26 cellular contexts compared by ENCODE assay signal in the genomic region with DNA sequence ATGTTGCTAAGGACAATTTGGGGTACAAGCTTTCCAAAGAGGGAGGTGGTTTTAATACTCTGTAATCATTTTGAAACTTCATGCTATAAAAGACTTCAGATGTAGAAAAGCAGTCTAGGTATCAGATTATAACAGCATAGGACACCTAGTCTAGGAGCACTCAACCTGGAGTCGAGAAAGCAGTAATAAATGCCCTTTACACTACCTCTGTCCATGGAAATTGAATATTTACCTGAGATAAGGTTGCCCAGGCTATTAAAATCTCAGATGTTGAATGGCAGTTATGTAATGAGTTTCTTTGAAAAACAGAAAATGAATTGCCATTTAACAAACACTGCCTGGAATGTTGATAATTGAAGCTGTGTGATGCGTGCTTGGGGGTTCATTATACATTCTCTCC.
"Had no signal": no experiment of that assay in that cellular context is flagged by ENCODE, and none has a peak within 500 bp of the region (broad histone marks: within the 10 kb centered on the region; RNA-seq: fewer than 3 reads in every experiment).

No MANE protein-coding gene starts in this region.

- H3K4me3 ChIP-seq: coronary artery, esophagus squamous epithelium, heart right ventricle, lung, neural progenitor cell, prostate gland, right atrium auricular region, stomach, thyroid gland had no signal

- H3K27me3 ChIP-seq: esophagus squamous epithelium, heart right ventricle, neural progenitor cell, right atrium auricular region, stomach, thyroid gland had no signal

- H3K36me3 ChIP-seq: esophagus squamous epithelium, heart right ventricle, neural progenitor cell, prostate gland, right atrium auricular region, stomach, thyroid gland had no signal

- H3K79me2 ChIP-seq: parathyroid adenoma had no signal

- DNase-seq: effector memory CD4-positive, alpha-beta T cell; erythroblast; esophagus squamous epithelium; foreskin melanocyte; glutamatergic neuron; heart right ventricle; hypothalamus; immature natural killer cell; islet precursor cell; naive thymus-derived CD4-positive, alpha-beta T cell; stimulated activated CD4-positive, alpha-beta T cell treated with anti-CD3 and anti-CD28 coated beads, Interleukin-2, amount 100 ng/mL, for 24 hours; stimulated activated CD4-positive, alpha-beta T cell treated with anti-CD3 and anti-CD28 coated beads, Interleukin-4, amount 100 ng/mL, for 24 hours; stimulated activated naive CD4-positive, alpha-beta T cell treated with Interleukin-2 at 50 U/mL for 16 hours; stomach; thyroid gland; trophoblast cell had no signal

- H2AFZ ChIP-seq: neural progenitor cell, parathyroid adenoma had no signal

- H3K9me3 ChIP-seq: esophagus squamous epithelium, prostate gland, right atrium auricular region, stomach, thyroid gland had no signal

- H3K4me2 ChIP-seq: neural progenitor cell had no signal

- H3K4me1 ChIP-seq: esophagus squamous epithelium, neural progenitor cell, parathyroid adenoma, prostate gland, right atrium auricular region, thyroid gland had no signal

- H3K9ac ChIP-seq: neural progenitor cell, parathyroid adenoma had no signal

- FAIRE-seq: urothelium cell line had no signal

- ATAC-seq: heart right ventricle; left lobe of liver; naive thymus-derived CD4-positive, alpha-beta T cell; sciatic nerve; stimulated activated effector memory CD8-positive, alpha-beta T cell treated with anti-CD3 and anti-CD28 coated beads, Interleukin-12 subunit alpha, Interleukin-12 subunit beta, amount 100 ng/mL, for 72 hours had no signal

- H3K27ac ChIP-seq: coronary artery, esophagus squamous epithelium, heart right ventricle, neural progenitor cell, parathyroid adenoma, prostate gland, right atrium auricular region, stomach, thyroid gland had no signal
